In the genomic region with DNA sequence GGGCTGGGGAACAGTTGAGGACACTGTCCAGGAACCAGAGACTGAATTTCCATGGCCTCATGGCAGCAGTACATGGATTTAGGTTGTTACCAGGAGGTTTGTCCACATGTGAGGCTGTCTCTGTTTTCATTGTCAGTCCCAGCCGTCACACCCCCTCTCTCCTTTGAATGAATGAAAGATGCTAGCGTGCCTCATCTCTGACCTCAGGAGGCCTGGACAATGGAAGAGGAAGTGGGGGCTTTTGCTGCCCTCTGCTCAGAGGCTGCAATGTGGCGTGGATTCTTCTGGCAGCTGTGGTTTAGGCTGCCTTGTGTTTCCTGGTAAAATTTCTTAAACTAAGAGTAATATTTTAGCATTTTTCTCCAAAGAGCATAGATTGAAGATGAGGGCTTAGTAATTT, we compare ENCODE assay signal across 1 cellular context.
TF ChIP-seq lines count a peak whose summit lies in the region.

No MANE protein-coding gene starts in this region.

TF ChIP-seq in GM23338, 12 proteins besides CTCF, POLR2A, EP300 and RAD21 (continued from another document):
- TF ChIP-seq, protein P1, sequence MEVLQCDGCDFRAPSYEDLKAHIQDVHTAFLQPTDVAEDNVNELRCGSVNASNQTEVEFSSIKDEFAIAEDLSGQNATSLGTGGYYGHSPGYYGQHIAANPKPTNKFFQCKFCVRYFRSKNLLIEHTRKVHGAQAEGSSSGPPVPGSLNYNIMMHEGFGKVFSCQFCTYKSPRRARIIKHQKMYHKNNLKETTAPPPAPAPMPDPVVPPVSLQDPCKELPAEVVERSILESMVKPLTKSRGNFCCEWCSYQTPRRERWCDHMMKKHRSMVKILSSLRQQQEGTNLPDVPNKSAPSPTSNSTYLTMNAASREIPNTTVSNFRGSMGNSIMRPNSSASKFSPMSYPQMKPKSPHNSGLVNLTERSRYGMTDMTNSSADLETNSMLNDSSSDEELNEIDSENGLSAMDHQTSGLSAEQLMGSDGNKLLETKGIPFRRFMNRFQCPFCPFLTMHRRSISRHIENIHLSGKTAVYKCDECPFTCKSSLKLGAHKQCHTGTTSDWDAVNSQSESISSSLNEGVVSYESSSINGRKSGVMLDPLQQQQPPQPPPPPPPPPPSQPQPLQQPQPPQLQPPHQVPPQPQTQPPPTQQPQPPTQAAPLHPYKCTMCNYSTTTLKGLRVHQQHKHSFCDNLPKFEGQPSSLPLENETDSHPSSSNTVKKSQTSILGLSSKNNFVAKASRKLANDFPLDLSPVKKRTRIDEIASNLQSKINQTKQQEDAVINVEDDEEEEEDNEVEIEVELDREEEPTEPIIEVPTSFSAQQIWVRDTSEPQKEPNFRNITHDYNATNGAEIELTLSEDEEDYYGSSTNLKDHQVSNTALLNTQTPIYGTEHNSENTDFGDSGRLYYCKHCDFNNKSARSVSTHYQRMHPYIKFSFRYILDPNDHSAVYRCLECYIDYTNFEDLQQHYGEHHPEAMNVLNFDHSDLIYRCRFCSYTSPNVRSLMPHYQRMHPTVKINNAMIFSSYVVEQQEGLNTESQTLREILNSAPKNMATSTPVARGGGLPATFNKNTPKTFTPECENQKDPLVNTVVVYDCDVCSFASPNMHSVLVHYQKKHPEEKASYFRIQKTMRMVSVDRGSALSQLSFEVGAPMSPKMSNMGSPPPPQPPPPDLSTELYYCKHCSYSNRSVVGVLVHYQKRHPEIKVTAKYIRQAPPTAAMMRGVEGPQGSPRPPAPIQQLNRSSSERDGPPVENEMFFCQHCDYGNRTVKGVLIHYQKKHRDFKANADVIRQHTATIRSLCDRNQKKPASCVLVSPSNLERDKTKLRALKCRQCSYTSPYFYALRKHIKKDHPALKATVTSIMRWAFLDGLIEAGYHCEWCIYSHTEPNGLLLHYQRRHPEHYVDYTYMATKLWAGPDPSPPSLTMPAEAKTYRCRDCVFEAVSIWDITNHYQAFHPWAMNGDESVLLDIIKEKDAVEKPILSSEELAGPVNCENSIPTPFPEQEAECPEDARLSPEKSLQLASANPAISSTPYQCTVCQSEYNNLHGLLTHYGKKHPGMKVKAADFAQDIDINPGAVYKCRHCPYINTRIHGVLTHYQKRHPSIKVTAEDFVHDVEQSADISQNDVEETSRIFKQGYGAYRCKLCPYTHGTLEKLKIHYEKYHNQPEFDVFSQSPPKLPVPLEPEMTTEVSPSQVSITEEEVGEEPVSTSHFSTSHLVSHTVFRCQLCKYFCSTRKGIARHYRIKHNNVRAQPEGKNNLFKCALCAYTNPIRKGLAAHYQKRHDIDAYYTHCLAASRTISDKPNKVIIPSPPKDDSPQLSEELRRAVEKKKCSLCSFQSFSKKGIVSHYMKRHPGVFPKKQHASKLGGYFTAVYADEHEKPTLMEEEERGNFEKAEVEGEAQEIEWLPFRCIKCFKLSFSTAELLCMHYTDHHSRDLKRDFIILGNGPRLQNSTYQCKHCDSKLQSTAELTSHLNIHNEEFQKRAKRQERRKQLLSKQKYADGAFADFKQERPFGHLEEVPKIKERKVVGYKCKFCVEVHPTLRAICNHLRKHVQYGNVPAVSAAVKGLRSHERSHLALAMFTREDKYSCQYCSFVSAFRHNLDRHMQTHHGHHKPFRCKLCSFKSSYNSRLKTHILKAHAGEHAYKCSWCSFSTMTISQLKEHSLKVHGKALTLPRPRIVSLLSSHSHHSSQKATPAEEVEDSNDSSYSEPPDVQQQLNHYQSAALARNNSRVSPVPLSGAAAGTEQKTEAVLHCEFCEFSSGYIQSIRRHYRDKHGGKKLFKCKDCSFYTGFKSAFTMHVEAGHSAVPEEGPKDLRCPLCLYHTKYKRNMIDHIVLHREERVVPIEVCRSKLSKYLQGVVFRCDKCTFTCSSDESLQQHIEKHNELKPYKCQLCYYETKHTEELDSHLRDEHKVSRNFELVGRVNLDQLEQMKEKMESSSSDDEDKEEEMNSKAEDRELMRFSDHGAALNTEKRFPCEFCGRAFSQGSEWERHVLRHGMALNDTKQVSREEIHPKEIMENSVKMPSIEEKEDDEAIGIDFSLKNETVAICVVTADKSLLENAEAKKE (CRISPR knock-in tag; IDR thresholded peaks at IDR 0.05): no peak
- TF ChIP-seq JUNB (IDR thresholded peaks at IDR 0.05; ENCODE audit: unreplicated experiment) (no peak), CREB1 (CRISPR knock-in tag; IDR thresholded peaks at IDR 0.05; ENCODE audit: low read depth) (no peak), EZH2phosphoT487 (IDR thresholded peaks at IDR 0.05; ENCODE audit: unreplicated experiment) (no peak), ZNF114 (CRISPR knock-in tag; IDR thresholded peaks at IDR 0.05) (no peak)
- TF ChIP-seq, protein P2, sequence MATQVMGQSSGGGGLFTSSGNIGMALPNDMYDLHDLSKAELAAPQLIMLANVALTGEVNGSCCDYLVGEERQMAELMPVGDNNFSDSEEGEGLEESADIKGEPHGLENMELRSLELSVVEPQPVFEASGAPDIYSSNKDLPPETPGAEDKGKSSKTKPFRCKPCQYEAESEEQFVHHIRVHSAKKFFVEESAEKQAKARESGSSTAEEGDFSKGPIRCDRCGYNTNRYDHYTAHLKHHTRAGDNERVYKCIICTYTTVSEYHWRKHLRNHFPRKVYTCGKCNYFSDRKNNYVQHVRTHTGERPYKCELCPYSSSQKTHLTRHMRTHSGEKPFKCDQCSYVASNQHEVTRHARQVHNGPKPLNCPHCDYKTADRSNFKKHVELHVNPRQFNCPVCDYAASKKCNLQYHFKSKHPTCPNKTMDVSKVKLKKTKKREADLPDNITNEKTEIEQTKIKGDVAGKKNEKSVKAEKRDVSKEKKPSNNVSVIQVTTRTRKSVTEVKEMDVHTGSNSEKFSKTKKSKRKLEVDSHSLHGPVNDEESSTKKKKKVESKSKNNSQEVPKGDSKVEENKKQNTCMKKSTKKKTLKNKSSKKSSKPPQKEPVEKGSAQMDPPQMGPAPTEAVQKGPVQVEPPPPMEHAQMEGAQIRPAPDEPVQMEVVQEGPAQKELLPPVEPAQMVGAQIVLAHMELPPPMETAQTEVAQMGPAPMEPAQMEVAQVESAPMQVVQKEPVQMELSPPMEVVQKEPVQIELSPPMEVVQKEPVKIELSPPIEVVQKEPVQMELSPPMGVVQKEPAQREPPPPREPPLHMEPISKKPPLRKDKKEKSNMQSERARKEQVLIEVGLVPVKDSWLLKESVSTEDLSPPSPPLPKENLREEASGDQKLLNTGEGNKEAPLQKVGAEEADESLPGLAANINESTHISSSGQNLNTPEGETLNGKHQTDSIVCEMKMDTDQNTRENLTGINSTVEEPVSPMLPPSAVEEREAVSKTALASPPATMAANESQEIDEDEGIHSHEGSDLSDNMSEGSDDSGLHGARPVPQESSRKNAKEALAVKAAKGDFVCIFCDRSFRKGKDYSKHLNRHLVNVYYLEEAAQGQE (IDR thresholded peaks at IDR 0.05; ENCODE audit: unreplicated experiment): no peak
- TF ChIP-seq, protein P3, sequence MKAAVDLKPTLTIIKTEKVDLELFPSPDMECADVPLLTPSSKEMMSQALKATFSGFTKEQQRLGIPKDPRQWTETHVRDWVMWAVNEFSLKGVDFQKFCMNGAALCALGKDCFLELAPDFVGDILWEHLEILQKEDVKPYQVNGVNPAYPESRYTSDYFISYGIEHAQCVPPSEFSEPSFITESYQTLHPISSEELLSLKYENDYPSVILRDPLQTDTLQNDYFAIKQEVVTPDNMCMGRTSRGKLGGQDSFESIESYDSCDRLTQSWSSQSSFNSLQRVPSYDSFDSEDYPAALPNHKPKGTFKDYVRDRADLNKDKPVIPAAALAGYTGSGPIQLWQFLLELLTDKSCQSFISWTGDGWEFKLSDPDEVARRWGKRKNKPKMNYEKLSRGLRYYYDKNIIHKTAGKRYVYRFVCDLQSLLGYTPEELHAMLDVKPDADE (IDR thresholded peaks at IDR 0.05): no peak
